In the genomic region with DNA sequence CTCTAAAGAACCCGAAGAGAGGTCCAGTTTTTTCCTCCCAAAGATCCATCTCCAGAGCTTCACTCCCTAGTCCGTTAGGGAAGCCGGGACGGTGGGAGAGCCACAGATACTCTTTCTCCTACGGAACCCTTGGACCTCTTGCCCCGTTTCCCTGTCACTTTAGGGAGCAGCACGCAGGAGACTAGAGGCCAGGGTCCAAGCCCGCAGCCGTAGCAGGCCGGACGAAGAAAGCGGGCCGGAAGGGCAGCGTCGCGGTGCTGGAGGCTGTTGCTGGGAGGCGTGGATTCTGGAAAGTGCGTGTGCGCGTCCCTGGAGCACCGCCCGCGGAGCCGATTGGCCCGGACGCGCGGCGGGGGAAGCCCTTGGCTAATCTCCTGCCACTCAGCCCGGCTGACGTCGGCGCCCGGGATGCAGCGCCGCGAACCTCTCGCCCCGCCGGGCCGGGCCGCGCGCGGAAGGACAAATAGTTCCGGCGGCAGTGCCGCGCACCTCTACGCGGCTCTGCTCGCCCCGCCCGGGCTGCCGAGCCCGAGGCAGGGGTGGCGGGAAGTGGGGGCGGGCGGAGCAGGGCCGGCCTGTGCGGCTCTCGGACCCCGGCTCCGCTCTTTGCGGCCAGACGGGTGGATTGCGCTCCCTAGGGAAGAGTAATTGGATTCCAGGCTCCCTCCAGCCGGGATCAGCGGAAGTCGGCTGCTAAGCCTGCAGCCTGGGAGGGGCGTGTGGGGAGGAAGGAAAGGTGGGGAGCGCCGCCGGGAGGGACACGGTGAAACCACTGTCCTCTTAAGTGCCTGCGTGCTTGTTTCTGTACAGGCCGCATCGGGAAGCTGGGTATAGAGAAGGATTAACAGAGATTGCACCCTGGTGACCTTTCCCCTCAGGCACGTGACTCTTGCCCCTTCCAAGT, we compare ENCODE assay signal across 1 cellular context.
TF ChIP-seq lines count a peak whose summit lies in the region.

No MANE protein-coding gene starts in this region.

TF ChIP-seq in HepG2, 621 proteins besides CTCF, POLR2A, EP300 and RAD21 (continued from another document and continues in another):
- TF ChIP-seq, protein P1, sequence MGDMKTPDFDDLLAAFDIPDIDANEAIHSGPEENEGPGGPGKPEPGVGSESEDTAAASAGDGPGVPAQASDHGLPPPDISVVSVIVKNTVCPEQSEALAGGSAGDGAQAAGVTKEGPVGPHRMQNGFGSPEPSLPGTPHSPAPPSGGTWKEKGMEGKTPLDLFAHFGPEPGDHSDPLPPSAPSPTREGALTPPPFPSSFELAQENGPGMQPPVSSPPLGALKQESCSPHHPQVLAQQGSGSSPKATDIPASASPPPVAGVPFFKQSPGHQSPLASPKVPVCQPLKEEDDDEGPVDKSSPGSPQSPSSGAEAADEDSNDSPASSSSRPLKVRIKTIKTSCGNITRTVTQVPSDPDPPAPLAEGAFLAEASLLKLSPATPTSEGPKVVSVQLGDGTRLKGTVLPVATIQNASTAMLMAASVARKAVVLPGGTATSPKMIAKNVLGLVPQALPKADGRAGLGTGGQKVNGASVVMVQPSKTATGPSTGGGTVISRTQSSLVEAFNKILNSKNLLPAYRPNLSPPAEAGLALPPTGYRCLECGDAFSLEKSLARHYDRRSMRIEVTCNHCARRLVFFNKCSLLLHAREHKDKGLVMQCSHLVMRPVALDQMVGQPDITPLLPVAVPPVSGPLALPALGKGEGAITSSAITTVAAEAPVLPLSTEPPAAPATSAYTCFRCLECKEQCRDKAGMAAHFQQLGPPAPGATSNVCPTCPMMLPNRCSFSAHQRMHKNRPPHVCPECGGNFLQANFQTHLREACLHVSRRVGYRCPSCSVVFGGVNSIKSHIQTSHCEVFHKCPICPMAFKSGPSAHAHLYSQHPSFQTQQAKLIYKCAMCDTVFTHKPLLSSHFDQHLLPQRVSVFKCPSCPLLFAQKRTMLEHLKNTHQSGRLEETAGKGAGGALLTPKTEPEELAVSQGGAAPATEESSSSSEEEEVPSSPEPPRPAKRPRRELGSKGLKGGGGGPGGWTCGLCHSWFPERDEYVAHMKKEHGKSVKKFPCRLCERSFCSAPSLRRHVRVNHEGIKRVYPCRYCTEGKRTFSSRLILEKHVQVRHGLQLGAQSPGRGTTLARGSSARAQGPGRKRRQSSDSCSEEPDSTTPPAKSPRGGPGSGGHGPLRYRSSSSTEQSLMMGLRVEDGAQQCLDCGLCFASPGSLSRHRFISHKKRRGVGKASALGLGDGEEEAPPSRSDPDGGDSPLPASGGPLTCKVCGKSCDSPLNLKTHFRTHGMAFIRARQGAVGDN (CRISPR knock-in tag; IDR thresholded peaks at IDR 0.05): peak; percentile 99
- TF ChIP-seq, protein P2, sequence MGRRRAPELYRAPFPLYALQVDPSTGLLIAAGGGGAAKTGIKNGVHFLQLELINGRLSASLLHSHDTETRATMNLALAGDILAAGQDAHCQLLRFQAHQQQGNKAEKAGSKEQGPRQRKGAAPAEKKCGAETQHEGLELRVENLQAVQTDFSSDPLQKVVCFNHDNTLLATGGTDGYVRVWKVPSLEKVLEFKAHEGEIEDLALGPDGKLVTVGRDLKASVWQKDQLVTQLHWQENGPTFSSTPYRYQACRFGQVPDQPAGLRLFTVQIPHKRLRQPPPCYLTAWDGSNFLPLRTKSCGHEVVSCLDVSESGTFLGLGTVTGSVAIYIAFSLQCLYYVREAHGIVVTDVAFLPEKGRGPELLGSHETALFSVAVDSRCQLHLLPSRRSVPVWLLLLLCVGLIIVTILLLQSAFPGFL (CRISPR knock-in tag; IDR thresholded peaks at IDR 0.05): no peak
- TF ChIP-seq, protein P3, sequence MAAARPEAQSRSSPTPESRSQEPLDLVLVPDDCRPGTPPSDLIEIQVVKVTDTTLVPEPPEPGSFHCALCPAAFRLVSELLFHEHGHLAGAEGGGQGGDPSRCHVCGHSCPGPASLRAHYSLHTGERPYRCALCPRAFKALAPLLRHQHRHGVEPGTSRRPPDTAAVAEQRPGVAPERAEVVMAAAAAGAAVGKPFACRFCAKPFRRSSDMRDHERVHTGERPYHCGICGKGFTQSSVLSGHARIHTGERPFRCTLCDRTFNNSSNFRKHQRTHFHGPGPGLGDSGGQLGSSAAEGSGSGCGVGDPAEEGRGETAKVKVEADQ (CRISPR knock-in tag; IDR thresholded peaks at IDR 0.05; ENCODE audit: borderline replicate concordance): peak; percentile 94; the same call in 1 of the 2 replicates
- TF ChIP-seq PHF21A (CRISPR knock-in tag; IDR thresholded peaks at IDR 0.05) (peak; percentile 99), ZNF367 (CRISPR knock-in tag; IDR thresholded peaks at IDR 0.05; ENCODE audit: borderline replicate concordance) (no peak), PTBP1 (IDR thresholded peaks at IDR 0.05; ENCODE audit: low read depth, low read length, poor library complexity, severe bottlenecking) (no peak), ZNF20 (CRISPR knock-in tag; IDR thresholded peaks at IDR 0.05) (no peak), ZFP82 (CRISPR knock-in tag; IDR thresholded peaks at IDR 0.05; ENCODE audit: borderline replicate concordance) (peak; percentile 96), RARG (CRISPR knock-in tag; IDR thresholded peaks at IDR 0.05; ENCODE audit: low read depth) (no peak), NFKB2 (CRISPR knock-in tag; IDR thresholded peaks at IDR 0.05; ENCODE audit: borderline replicate concordance) (peak; percentile 94; the same call in 1 of the 2 replicates), ZNF343 (CRISPR knock-in tag; IDR thresholded peaks at IDR 0.05) (peak; percentile 95; the same call in 1 of the 2 replicates), HNRNPL (IDR thresholded peaks at IDR 0.05; ENCODE audit: low read depth, low read length) (no peak), NCOA5 (CRISPR knock-in tag; IDR thresholded peaks at IDR 0.05) (no peak), ZNF160 (CRISPR knock-in tag; IDR thresholded peaks at IDR 0.05) (no peak; the same call in 1 of the 2 replicates), CHCHD3 (CRISPR knock-in tag; IDR thresholded peaks at IDR 0.05) (no peak), ELF4 (CRISPR knock-in tag; IDR thresholded peaks at IDR 0.05; ENCODE audit: borderline replicate concordance) (peak; percentile 88), GABPA (IDR thresholded peaks at IDR 0.05; ENCODE audit: low read depth, low read length) (peak; percentile 72), GABPA (CRISPR knock-in tag; IDR thresholded peaks at IDR 0.05; ENCODE audit: low read depth) (peak; percentile 89), ZNF891 (CRISPR knock-in tag; IDR thresholded peaks at IDR 0.05) (peak; percentile 86), KMT2A (CRISPR knock-in tag; IDR thresholded peaks at IDR 0.05) (peak; percentile 63), ZSCAN12 (CRISPR knock-in tag; IDR thresholded peaks at IDR 0.05) (no peak), HMGA1 (CRISPR knock-in tag; conservative IDR thresholded peaks at IDR 0.05) (no peak), EED (CRISPR knock-in tag; IDR thresholded peaks at IDR 0.05) (peak; percentile 80; the same call in 1 of the 2 replicates), ZNF24 (IDR thresholded peaks at IDR 0.05) (no peak), ZNF296 (CRISPR knock-in tag; conservative IDR thresholded peaks at IDR 0.05) (no peak), ZNF30 (CRISPR knock-in tag; IDR thresholded peaks at IDR 0.05) (peak; percentile 67; the same call in 1 of the 2 replicates), GTF3A (CRISPR knock-in tag; conservative IDR thresholded peaks at IDR 0.05) (0 out of 2 replicates have a peak, but pooled peaks have one; percentile 22), HOXA3 (CRISPR knock-in tag; IDR thresholded peaks at IDR 0.05) (peak; percentile 95), KDM2A (CRISPR knock-in tag; IDR thresholded peaks at IDR 0.05; ENCODE audit: borderline replicate concordance, low read depth) (peak; percentile 89), ZNF510 (CRISPR knock-in tag; IDR thresholded peaks at IDR 0.05; ENCODE audit: low read depth) (peak; percentile 81; the same call in 1 of the 2 replicates), SNAI1 (CRISPR knock-in tag; IDR thresholded peaks at IDR 0.05; ENCODE audit: borderline replicate concordance) (no peak)
- TF ChIP-seq, protein P4, sequence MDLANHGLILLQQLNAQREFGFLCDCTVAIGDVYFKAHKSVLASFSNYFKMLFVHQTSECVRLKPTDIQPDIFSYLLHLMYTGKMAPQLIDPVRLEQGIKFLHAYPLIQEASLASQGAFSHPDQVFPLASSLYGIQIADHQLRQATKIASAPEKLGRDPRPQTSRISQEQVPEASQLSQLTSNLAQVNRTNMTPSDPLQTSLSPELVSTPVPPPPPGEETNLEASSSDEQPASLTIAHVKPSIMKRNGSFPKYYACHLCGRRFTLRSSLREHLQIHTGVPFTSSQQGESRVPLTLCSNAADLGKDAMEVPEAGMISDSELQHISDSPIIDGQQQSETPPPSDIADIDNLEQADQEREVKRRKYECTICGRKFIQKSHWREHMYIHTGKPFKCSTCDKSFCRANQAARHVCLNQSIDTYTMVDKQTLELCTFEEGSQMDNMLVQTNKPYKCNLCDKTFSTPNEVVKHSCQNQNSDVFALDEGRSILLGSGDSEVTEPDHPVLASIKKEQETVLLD (CRISPR knock-in tag; IDR thresholded peaks at IDR 0.05; ENCODE audit: low read depth): peak; percentile 97
- TF ChIP-seq, protein P5, sequence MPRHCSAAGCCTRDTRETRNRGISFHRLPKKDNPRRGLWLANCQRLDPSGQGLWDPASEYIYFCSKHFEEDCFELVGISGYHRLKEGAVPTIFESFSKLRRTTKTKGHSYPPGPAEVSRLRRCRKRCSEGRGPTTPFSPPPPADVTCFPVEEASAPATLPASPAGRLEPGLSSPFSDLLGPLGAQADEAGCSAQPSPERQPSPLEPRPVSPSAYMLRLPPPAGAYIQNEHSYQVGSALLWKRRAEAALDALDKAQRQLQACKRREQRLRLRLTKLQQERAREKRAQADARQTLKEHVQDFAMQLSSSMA (CRISPR knock-in tag; IDR thresholded peaks at IDR 0.05): peak; percentile 91
- TF ChIP-seq, protein P6, sequence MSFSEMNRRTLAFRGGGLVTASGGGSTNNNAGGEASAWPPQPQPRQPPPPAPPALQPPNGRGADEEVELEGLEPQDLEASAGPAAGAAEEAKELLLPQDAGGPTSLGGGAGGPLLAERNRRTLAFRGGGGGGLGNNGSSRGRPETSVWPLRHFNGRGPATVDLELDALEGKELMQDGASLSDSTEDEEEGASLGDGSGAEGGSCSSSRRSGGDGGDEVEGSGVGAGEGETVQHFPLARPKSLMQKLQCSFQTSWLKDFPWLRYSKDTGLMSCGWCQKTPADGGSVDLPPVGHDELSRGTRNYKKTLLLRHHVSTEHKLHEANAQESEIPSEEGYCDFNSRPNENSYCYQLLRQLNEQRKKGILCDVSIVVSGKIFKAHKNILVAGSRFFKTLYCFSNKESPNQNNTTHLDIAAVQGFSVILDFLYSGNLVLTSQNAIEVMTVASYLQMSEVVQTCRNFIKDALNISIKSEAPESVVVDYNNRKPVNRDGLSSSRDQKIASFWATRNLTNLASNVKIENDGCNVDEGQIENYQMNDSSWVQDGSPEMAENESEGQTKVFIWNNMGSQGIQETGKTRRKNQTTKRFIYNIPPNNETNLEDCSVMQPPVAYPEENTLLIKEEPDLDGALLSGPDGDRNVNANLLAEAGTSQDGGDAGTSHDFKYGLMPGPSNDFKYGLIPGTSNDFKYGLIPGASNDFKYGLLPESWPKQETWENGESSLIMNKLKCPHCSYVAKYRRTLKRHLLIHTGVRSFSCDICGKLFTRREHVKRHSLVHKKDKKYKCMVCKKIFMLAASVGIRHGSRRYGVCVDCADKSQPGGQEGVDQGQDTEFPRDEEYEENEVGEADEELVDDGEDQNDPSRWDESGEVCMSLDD (CRISPR knock-in tag; IDR thresholded peaks at IDR 0.05; ENCODE audit: borderline replicate concordance): no peak
- TF ChIP-seq, protein P7, sequence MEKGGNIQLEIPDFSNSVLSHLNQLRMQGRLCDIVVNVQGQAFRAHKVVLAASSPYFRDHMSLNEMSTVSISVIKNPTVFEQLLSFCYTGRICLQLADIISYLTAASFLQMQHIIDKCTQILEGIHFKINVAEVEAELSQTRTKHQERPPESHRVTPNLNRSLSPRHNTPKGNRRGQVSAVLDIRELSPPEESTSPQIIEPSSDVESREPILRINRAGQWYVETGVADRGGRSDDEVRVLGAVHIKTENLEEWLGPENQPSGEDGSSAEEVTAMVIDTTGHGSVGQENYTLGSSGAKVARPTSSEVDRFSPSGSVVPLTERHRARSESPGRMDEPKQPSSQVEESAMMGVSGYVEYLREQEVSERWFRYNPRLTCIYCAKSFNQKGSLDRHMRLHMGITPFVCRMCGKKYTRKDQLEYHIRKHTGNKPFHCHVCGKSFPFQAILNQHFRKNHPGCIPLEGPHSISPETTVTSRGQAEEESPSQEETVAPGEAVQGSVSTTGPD (CRISPR knock-in tag; IDR thresholded peaks at IDR 0.05): peak; percentile 56; the same call in 1 of the 2 replicates
- TF ChIP-seq, protein P8, sequence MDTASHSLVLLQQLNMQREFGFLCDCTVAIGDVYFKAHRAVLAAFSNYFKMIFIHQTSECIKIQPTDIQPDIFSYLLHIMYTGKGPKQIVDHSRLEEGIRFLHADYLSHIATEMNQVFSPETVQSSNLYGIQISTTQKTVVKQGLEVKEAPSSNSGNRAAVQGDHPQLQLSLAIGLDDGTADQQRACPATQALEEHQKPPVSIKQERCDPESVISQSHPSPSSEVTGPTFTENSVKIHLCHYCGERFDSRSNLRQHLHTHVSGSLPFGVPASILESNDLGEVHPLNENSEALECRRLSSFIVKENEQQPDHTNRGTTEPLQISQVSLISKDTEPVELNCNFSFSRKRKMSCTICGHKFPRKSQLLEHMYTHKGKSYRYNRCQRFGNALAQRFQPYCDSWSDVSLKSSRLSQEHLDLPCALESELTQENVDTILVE (CRISPR knock-in tag; IDR thresholded peaks at IDR 0.05): peak; percentile 95
- TF ChIP-seq, protein P9, sequence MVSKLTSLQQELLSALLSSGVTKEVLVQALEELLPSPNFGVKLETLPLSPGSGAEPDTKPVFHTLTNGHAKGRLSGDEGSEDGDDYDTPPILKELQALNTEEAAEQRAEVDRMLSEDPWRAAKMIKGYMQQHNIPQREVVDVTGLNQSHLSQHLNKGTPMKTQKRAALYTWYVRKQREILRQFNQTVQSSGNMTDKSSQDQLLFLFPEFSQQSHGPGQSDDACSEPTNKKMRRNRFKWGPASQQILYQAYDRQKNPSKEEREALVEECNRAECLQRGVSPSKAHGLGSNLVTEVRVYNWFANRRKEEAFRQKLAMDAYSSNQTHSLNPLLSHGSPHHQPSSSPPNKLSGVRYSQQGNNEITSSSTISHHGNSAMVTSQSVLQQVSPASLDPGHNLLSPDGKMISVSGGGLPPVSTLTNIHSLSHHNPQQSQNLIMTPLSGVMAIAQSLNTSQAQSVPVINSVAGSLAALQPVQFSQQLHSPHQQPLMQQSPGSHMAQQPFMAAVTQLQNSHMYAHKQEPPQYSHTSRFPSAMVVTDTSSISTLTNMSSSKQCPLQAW (CRISPR knock-in tag; IDR thresholded peaks at IDR 0.05): peak; percentile 42; the same call in 1 of the 2 replicates
